12 cellular contexts compared by ENCODE assay signal in the genomic region with DNA sequence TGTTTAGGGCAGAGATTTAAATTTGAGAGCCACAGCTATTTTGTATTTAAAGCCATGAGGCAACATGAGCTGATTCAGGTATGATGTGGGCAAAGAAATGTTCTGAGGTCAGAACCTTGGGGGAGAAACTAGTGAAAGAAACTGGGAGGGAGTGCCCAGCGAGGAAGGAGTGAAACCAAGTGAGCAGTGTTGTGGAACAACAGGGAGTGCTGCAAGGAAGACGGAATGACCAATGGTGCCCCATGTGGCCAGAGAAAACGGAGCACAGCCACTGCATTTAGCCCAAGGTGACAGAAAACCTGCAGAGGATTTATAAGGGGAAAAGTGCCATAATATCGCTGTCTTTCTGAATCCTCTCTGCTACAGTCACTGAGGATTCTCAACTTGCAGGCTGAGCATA.
DNase-seq lines count a peak whose midpoint lies in the region; ATAC-seq and TF ChIP-seq lines count a peak whose summit lies in the region.
"Had no signal": no experiment of that assay in that cellular context is flagged by ENCODE, and none has a peak within 500 bp of the region (broad histone marks: within the 10 kb centered on the region; RNA-seq: fewer than 3 reads in every experiment).

No MANE protein-coding gene starts in this region.

- H3K27me3 ChIP-seq in GM06990 (replicated peaks; ENCODE audit: control insufficient read depth, insufficient read depth, low read length) (no peaks in the 10 kb centered on the region), endodermal cell (ENCODE audit: control insufficient read depth, insufficient read depth, low read length, poor library complexity, severe bottlenecking) (no peaks in the 10 kb centered on the region), neuronal stem cell (ENCODE audit: control insufficient read depth in 3 of 3, insufficient read depth in 3 of 3, low read depth in 1 of 3, low read length in 3 of 3) (no peaks in the 10 kb centered on the region)

- no peak overlapping the region for H3K23ac ChIP-seq in neuronal stem cell (ENCODE audit: low read depth, low read length, poor library complexity)

- H3K4me1 ChIP-seq in endodermal cell (ENCODE audit: control insufficient read depth, insufficient read depth, low read length) = no peaks in the 10 kb centered on the region
- H3K4me1 ChIP-seq in neuronal stem cell (ENCODE audit: control insufficient read depth in 2 of 2, insufficient read depth in 1 of 2, low read depth in 1 of 2, low read length in 2 of 2) = peaks cover 2 to 3% of the 10 kb centered on the region in 2 donors

- no peak overlapping the region for H2BK120ac ChIP-seq in neuronal stem cell (ENCODE audit: low read depth, low read length)

- no peak overlapping the region for H2BK15ac ChIP-seq in neuronal stem cell (ENCODE audit: low read length)

- H4K8ac ChIP-seq in neuronal stem cell (ENCODE audit: low read depth, low read length) = no peak overlapping the region

- H3K36me3 ChIP-seq in GM06990 (ENCODE audit: control insufficient read depth, insufficient read depth, low read length) = no peaks in the 10 kb centered on the region
- no peaks in the 10 kb centered on the region for H3K36me3 ChIP-seq in endodermal cell (ENCODE audit: control insufficient read depth, insufficient read depth, low read length)
- no peaks in the 10 kb centered on the region for H3K36me3 ChIP-seq in neuronal stem cell (replicated peaks in 1 of 2; ENCODE audit: control insufficient read depth in 2 of 2, insufficient read depth in 2 of 2, low read length in 2 of 2)

- TF ChIP-seq CTCF in GM06990 (IDR thresholded peaks at IDR 0.05; ENCODE audit: insufficient read depth, low read length, poor library complexity, severe bottlenecking) = peak; percentile 26
- TF ChIP-seq CTCF in endodermal cell (conservative IDR thresholded peaks at IDR 0.05) = peak; percentile 73

- CTCF ChIA-PET in activated CD8-positive, alpha-beta memory T cell treated with anti-CD3 and anti-CD28 coated beads, Interleukin-2, amount 10 ng/mL, durations not matched to agents 7 days and 5 days (lab: Charles Lee) = no interaction called here

- H3K9me3 ChIP-seq in endodermal cell (ENCODE audit: control insufficient read depth, low read length) (no peaks in the 10 kb centered on the region), neuronal stem cell (replicated peaks in 1 of 2; ENCODE audit: control insufficient read depth in 2 of 2, insufficient read depth in 1 of 2, low read depth in 1 of 2, low read length in 2 of 2) (no peaks in the 10 kb centered on the region), T-helper 17 cell (ENCODE audit: control insufficient read depth, low read length, poor library complexity, severe bottlenecking) (no peaks in the 10 kb centered on the region)

- H3K4me1 Mint-ChIP-seq in endodermal cell (peaks cover 2% of the 10 kb centered on the region), T-helper 17 cell (no peaks in the 10 kb centered on the region)
- H3K4me1 Mint-ChIP-seq in activated CD8-positive, alpha-beta memory T cell treated with anti-CD3 and anti-CD28 coated beads, Interleukin-2, amount 10 ng/mL, durations not matched to agents 7 days and 5 days = no peaks in the 10 kb centered on the region

- H2BK5ac ChIP-seq in neuronal stem cell (ENCODE audit: low read length) = no peak overlapping the region

- H3K4me3 ChIP-seq in GM06990 (replicated peaks; ENCODE audit: low read depth, low read length) (no peak overlapping the region), endodermal cell (ENCODE audit: low read length) (no peak overlapping the region), neuronal stem cell (ENCODE audit: low read length in 2 of 2) (no peak overlapping the region)

- H3K27me3 Mint-ChIP-seq in endodermal cell (ENCODE audit: insufficient read depth) (peaks cover 14% of the 10 kb centered on the region), T-helper 17 cell (no peaks in the 10 kb centered on the region)
- no peaks in the 10 kb centered on the region for H3K27me3 Mint-ChIP-seq in activated CD8-positive, alpha-beta memory T cell treated with anti-CD3 and anti-CD28 coated beads, Interleukin-2, amount 10 ng/mL, durations not matched to agents 7 days and 5 days
- H3K27me3 Mint-ChIP-seq: activated CD8-positive, alpha-beta T cell treated with anti-CD3 and anti-CD28 coated beads for 36 hours had no signal

- H4K91ac ChIP-seq in neuronal stem cell (ENCODE audit: low read depth, low read length, poor library complexity) = no peak overlapping the region

- H3K4ac ChIP-seq in neuronal stem cell (ENCODE audit: low read length) = no peak overlapping the region

- H3K27ac Mint-ChIP-seq in endodermal cell (no peak overlapping the region), T-helper 17 cell (no peak overlapping the region)
- no peak overlapping the region for H3K27ac Mint-ChIP-seq in activated CD8-positive, alpha-beta memory T cell treated with anti-CD3 and anti-CD28 coated beads, Interleukin-2, amount 10 ng/mL, durations not matched to agents 7 days and 5 days
- H3K27ac Mint-ChIP-seq: activated CD8-positive, alpha-beta T cell treated with anti-CD3 and anti-CD28 coated beads for 36 hours had no signal

- no peak overlapping the region for H3K18ac ChIP-seq in neuronal stem cell (ENCODE audit: low read length)

- H3K9me3 Mint-ChIP-seq in endodermal cell = no peaks in the 10 kb centered on the region
- no peaks in the 10 kb centered on the region for H3K9me3 Mint-ChIP-seq in activated CD8-positive, alpha-beta memory T cell treated with anti-CD3 and anti-CD28 coated beads, Interleukin-2, amount 10 ng/mL, durations not matched to agents 7 days and 5 days (ENCODE audit: low read depth)
- H3K9me3 Mint-ChIP-seq: activated CD8-positive, alpha-beta T cell treated with anti-CD3 and anti-CD28 coated beads for 36 hours had no signal

- no peak overlapping the region for H2AK5ac ChIP-seq in neuronal stem cell (ENCODE audit: low read depth, low read length)

- H3K9ac ChIP-seq in endodermal cell (ENCODE audit: extremely low read depth, low read length, poor library complexity, severe bottlenecking) (no peak overlapping the region), neuronal stem cell (ENCODE audit: low read depth, low read length, poor library complexity) (no peak overlapping the region)

- H3K14ac ChIP-seq in neuronal stem cell (ENCODE audit: low read length) = no peak overlapping the region

- DNase-seq in GM06990 (ENCODE audit: extremely low read depth, insufficient read length) = no peak
- peak; percentile 9 for DNase-seq in HuH-7 (ENCODE audit: low spot score)
- DNase-seq in endodermal cell = peak; percentile 80
- peak; percentile 4 for DNase-seq in neuronal stem cell (ENCODE audit: low spot score)
- no peak for DNase-seq in ureter (ENCODE audit: low spot score)
- DNase-seq in activated CD8-positive, alpha-beta memory T cell treated with anti-CD3 and anti-CD28 coated beads, Interleukin-2, amount 10 ng/mL, durations not matched to agents 7 days and 5 days = no peak
- DNase-seq in T-helper 17 cell = no peak
- DNase-seq: activated CD8-positive, alpha-beta T cell treated with anti-CD3 and anti-CD28 coated beads for 36 hours; effector memory CD4-positive, alpha-beta T cell; foreskin fibroblast; NCI-H226; T-helper 9 cell had no signal

- H3K4me3 Mint-ChIP-seq in endodermal cell = no peak overlapping the region
- no peak overlapping the region for H3K4me3 Mint-ChIP-seq in activated CD8-positive, alpha-beta memory T cell treated with anti-CD3 and anti-CD28 coated beads, Interleukin-2, amount 10 ng/mL, durations not matched to agents 7 days and 5 days
- H3K4me3 Mint-ChIP-seq in T-helper 17 cell = no peak overlapping the region
- H3K4me3 Mint-ChIP-seq: activated CD8-positive, alpha-beta T cell treated with anti-CD3 and anti-CD28 coated beads for 36 hours had no signal

- no peaks in the 10 kb centered on the region for H3K79me1 ChIP-seq in neuronal stem cell (ENCODE audit: low read depth, low read length)

- no peak overlapping the region for H2BK12ac ChIP-seq in neuronal stem cell (ENCODE audit: low read length)

- no peak for ATAC-seq in activated CD8-positive, alpha-beta memory T cell treated with anti-CD3 and anti-CD28 coated beads, Interleukin-2, amount 10 ng/mL, durations not matched to agents 7 days and 5 days
- no peak for ATAC-seq in T-helper 17 cell
- ATAC-seq: activated CD8-positive, alpha-beta T cell treated with anti-CD3 and anti-CD28 coated beads for 36 hours had no signal

- H2AFZ ChIP-seq in neuronal stem cell (ENCODE audit: low read length) = no peak overlapping the region

- H3K36me3 Mint-ChIP-seq in endodermal cell (ENCODE audit: low read depth) (no peaks in the 10 kb centered on the region), T-helper 17 cell (ENCODE audit: low read depth) (no peaks in the 10 kb centered on the region)
- H3K36me3 Mint-ChIP-seq in activated CD8-positive, alpha-beta memory T cell treated with anti-CD3 and anti-CD28 coated beads, Interleukin-2, amount 10 ng/mL, durations not matched to agents 7 days and 5 days = no peaks in the 10 kb centered on the region

- H3K27ac ChIP-seq in endodermal cell (ENCODE audit: low read depth, low read length) = no peak overlapping the region
- no peak overlapping the region for H3K27ac ChIP-seq in neuronal stem cell (replicated peaks; ENCODE audit: low read length)

- 52 to 59% methylated on average over 4 of the region's 4 CpGs for whole genome bisulfite sequencing in endodermal cell (ENCODE audit: insufficient coverage in 1 of 2, insufficient read length in 1 of 2), 2 experiments
- no CpG with 5 or more reads among the region's 4 CpGs for WGBS in neuronal stem cell (ENCODE audit: extremely low coverage in 2 of 2, insufficient read length in 2 of 2, insufficient replicate concordance in 1 of 2), 2 donors

- H3K4me2 ChIP-seq in neuronal stem cell (ENCODE audit: insufficient read depth, low read length, poor library complexity, severe bottlenecking) = no peak overlapping the region

Comparison
In these comparisons a context has a peak if more than half of its experiments do, and no peak if none do; other contexts are left out.
1. DNase-seq: peak in HuH-7 (single experiment), endodermal cell (single experiment) and neuronal stem cell (single experiment); none in GM06990 (single experiment), ureter (single experiment), activated CD8-positive, alpha-beta memory T cell treated with anti-CD3 and anti-CD28 coated beads, Interleukin-2, amount 10 ng/mL, durations not matched to agents 7 days and 5 days (single experiment) and T-helper 17 cell (0 of 3).